ENCODE assay signal across 17 cellular contexts in genomic region chr9:13388157-13388556, GRCh38.
DNase-seq lines count a peak whose midpoint lies in the region; ATAC-seq, FAIRE-seq and TF ChIP-seq lines count a peak whose summit lies in the region.
"Had no signal": no experiment of that assay in that cellular context is flagged by ENCODE, and none has a peak within 500 bp of the region (broad histone marks: within the 10 kb centered on the region; RNA-seq: fewer than 3 reads in every experiment).

No MANE protein-coding gene starts in this region.

- ATAC-seq in left lung: peak; percentile 23
- ATAC-seq in T-cell (replicated peaks in 1 of 4): no peak
- ATAC-seq in HG02763 (IDR thresholded peaks at IDR 0.05; ENCODE audit: unreplicated experiment): no peak
- ATAC-seq in GM21737 (IDR thresholded peaks at IDR 0.05; ENCODE audit: unreplicated experiment): no peak

- no peaks in the 10 kb centered on the region for H3K27me3 Mint-ChIP-seq in T-cell
- H3K27me3 Mint-ChIP-seq: activated naive CD8-positive, alpha-beta T cell treated with anti-CD3 and anti-CD28 coated beads, Interleukin-2, amount 10 ng/mL, durations not matched to agents 7 days and 5 days had no signal

- TF ChIP-seq CTCF in esophagus squamous epithelium (IDR thresholded peaks at IDR 0.05) (no peak), left lung (IDR thresholded peaks at IDR 0.05) (no peak), suprapubic skin (IDR thresholded peaks at IDR 0.05) (no peak)

- TF ChIP-seq POLR2A in esophagus squamous epithelium (IDR thresholded peaks at IDR 0.05) (no peak), suprapubic skin (IDR thresholded peaks at IDR 0.05) (no peak), H54 (IDR thresholded peaks at IDR 0.05; ENCODE audit: low read depth, low read length) (no peak)

- no peaks in the 10 kb centered on the region for H3K27me3 ChIP-seq in MG63
- no peaks in the 10 kb centered on the region for H3K27me3 ChIP-seq in esophagus squamous epithelium
- H3K27me3 ChIP-seq in left lung: no peaks in the 10 kb centered on the region
- no peaks in the 10 kb centered on the region for H3K27me3 ChIP-seq in suprapubic skin
- H3K27me3 ChIP-seq: BLaER1, neutrophil had no signal

- no peaks in the 10 kb centered on the region for H3K4me1 ChIP-seq in esophagus squamous epithelium
- H3K4me1 ChIP-seq in left lung: no peaks in the 10 kb centered on the region
- H3K4me1 ChIP-seq in suprapubic skin: peaks cover 3% of the 10 kb centered on the region

- H3K36me3 Mint-ChIP-seq in T-cell: no peaks in the 10 kb centered on the region

- CTCF ChIA-PET in T-cell (lab: Charles Lee): no interaction called here

- H3K27ac ChIP-seq in esophagus squamous epithelium (peak overlapping the region in 3 of 4 donors; percentile 20 to 74 (median 38)), left lung (peak overlapping the region in 1 of 2 donors; percentile 22), suprapubic skin (peak overlapping the region; percentile 90)
- H3K27ac ChIP-seq: BLaER1, neutrophil had no signal

- no peak overlapping the region for H3K4me3 ChIP-seq in MG63
- H3K4me3 ChIP-seq in esophagus squamous epithelium: no peak overlapping the region
- no peak overlapping the region for H3K4me3 ChIP-seq in left lung
- no peak overlapping the region for H3K4me3 ChIP-seq in suprapubic skin
- H3K4me3 ChIP-seq: BLaER1 had no signal

- intact Hi-C loops in esophagus squamous epithelium (cut with DNase I): no loop called here
- intact Hi-C loops in left lung (cut with DNase I): no loop called here

- WGBS in esophagus squamous epithelium, 2 donors: 45 to 58% methylated on average over 1 of the region's 1 CpG
- 28% methylated on average over 1 of the region's 1 CpG for WGBS in suprapubic skin

- no peak overlapping the region for H3K27ac Mint-ChIP-seq in T-cell
- H3K27ac Mint-ChIP-seq: activated naive CD8-positive, alpha-beta T cell treated with anti-CD3 and anti-CD28 coated beads, Interleukin-2, amount 10 ng/mL, durations not matched to agents 7 days and 5 days; HFFc6; T-helper 1 cell treated with Interleukin-12 subunit alpha and Interleukin-12 subunit beta and Interleukin-4 antibody, amounts not matched to agents 30 μg/mL and 1 μg/mL, for 36 hours had no signal

- no peak overlapping the region for H3K4me3 Mint-ChIP-seq in T-cell
- H3K4me3 Mint-ChIP-seq: activated naive CD8-positive, alpha-beta T cell treated with anti-CD3 and anti-CD28 coated beads, Interleukin-2, amount 10 ng/mL, durations not matched to agents 7 days and 5 days; HFFc6; T-helper 1 cell treated with Interleukin-12 subunit alpha and Interleukin-12 subunit beta and Interleukin-4 antibody, amounts not matched to agents 30 μg/mL and 1 μg/mL, for 36 hours had no signal

- TF ChIP-seq EP300 in suprapubic skin (IDR thresholded peaks at IDR 0.05): no peak

- POLR2A ChIA-PET in T-cell (lab: Charles Lee): no interaction called here

- H3K4me1 Mint-ChIP-seq in T-cell: no peaks in the 10 kb centered on the region
- H3K4me1 Mint-ChIP-seq: activated naive CD8-positive, alpha-beta T cell treated with anti-CD3 and anti-CD28 coated beads, Interleukin-2, amount 10 ng/mL, durations not matched to agents 7 days and 5 days had no signal

- peak; percentile 60 for DNase-seq in MG63
- DNase-seq in esophagus squamous epithelium (lab: John Stamatoyannopoulos, UW): no peak
- no peak for DNase-seq in left lung
- peak in 1 of 2 donors; percentile 78 for DNase-seq in suprapubic skin (ENCODE audit: low spot score in 2 of 2)
- no peak for DNase-seq in T-cell
- DNase-seq in H54 (ENCODE audit: insufficient read length, low spot score): no peak
- DNase-seq: activated naive CD8-positive, alpha-beta T cell treated with anti-CD3 and anti-CD28 coated beads, Interleukin-2, amount 10 ng/mL, durations not matched to agents 7 days and 5 days; activated T-cell treated with anti-CD3 and anti-CD28 coated beads for 4 hours; cortex of kidney; HFFc6; NCI-H187; NCI-H69 had no signal

- no peaks in the 10 kb centered on the region for H3K36me3 ChIP-seq in MG63
- H3K36me3 ChIP-seq in esophagus squamous epithelium: no peaks in the 10 kb centered on the region
- no peaks in the 10 kb centered on the region for H3K36me3 ChIP-seq in left lung
- H3K36me3 ChIP-seq in suprapubic skin: no peaks in the 10 kb centered on the region
- H3K36me3 ChIP-seq: neutrophil had no signal

- H3K9me3 Mint-ChIP-seq in T-cell: peaks cover 29 to 57% (median 38%) of the 10 kb centered on the region in 3 donors

- H3K9me3 ChIP-seq in MG63: peaks cover 67% of the 10 kb centered on the region
- H3K9me3 ChIP-seq in esophagus squamous epithelium: peaks cover 0 to 6% (median 0%) of the 10 kb centered on the region in 3 donors
- peaks cover 0 to 33% of the 10 kb centered on the region in 2 donors for H3K9me3 ChIP-seq in left lung
- H3K9me3 ChIP-seq in suprapubic skin: peaks cover 3% of the 10 kb centered on the region
- H3K9me3 ChIP-seq: neutrophil had no signal

- FAIRE-seq in H54 (lab: Jason Lieb, UNC): no peak
